Comparison of ENCODE assay signal across 14 cellular contexts in genomic region chr7:152601305-152601798, GRCh38.
DNase-seq lines count a peak whose midpoint lies in the region; ATAC-seq and TF ChIP-seq lines count a peak whose summit lies in the region.
"Had no signal": no experiment of that assay in that cellular context is flagged by ENCODE, and none has a peak within 500 bp of the region (broad histone marks: within the 10 kb centered on the region; RNA-seq: fewer than 3 reads in every experiment).

No MANE protein-coding gene starts in this region.

- H3K27me3 ChIP-seq in neuronal stem cell (ENCODE audit: control insufficient read depth in 3 of 3, insufficient read depth in 3 of 3, low read depth in 1 of 3, low read length in 3 of 3) = no peaks in the 10 kb centered on the region
- no peaks in the 10 kb centered on the region for H3K27me3 ChIP-seq in MG63
- H3K27me3 ChIP-seq: BLaER1 treated with 17β-estradiol and CSF1 and Interleukin-3, amounts not matched to agents 10 nM and 100 nM had no signal

- H3K36me3 ChIP-seq in neuronal stem cell (replicated peaks in 1 of 2; ENCODE audit: control insufficient read depth in 2 of 2, insufficient read depth in 2 of 2, low read length in 2 of 2) (no peaks in the 10 kb centered on the region), MG63 (no peaks in the 10 kb centered on the region)
- H3K36me3 ChIP-seq: BLaER1 treated with 17β-estradiol and CSF1 and Interleukin-3, amounts not matched to agents 10 nM and 100 nM had no signal

- H3K4ac ChIP-seq in neuronal stem cell (ENCODE audit: low read length) = no peak overlapping the region

- H3K27ac ChIP-seq in neuronal stem cell (replicated peaks; ENCODE audit: low read length) = no peak overlapping the region
- H3K27ac ChIP-seq: 22Rv1; BLaER1 treated with 17β-estradiol and CSF1 and Interleukin-3, amounts not matched to agents 10 nM and 100 nM; HL-60 had no signal

- no peak overlapping the region for H3K14ac ChIP-seq in neuronal stem cell (ENCODE audit: low read length)

- no peak for ATAC-seq in SK-N-SH treated with all-trans-retinoic acid at 6 μM for 48 hours
- ATAC-seq: GM23338 had no signal

- no peak overlapping the region for H2BK15ac ChIP-seq in neuronal stem cell (ENCODE audit: low read length)

- H2AFZ ChIP-seq in neuronal stem cell (ENCODE audit: low read length) = peak overlapping the region; percentile 58
- H2AFZ ChIP-seq: GM23338 had no signal

- no peak overlapping the region for H2BK120ac ChIP-seq in neuronal stem cell (ENCODE audit: low read depth, low read length)

- H3K9me3 ChIP-seq in neuronal stem cell (replicated peaks in 1 of 2; ENCODE audit: control insufficient read depth in 2 of 2, insufficient read depth in 1 of 2, low read depth in 1 of 2, low read length in 2 of 2) (no peaks in the 10 kb centered on the region), MG63 (no peaks in the 10 kb centered on the region)
- H3K9me3 ChIP-seq: BLaER1 treated with 17β-estradiol and CSF1 and Interleukin-3, amounts not matched to agents 10 nM and 100 nM had no signal

- peaks cover 0 to 8% of the 10 kb centered on the region in 2 donors for H3K4me1 ChIP-seq in neuronal stem cell (ENCODE audit: control insufficient read depth in 2 of 2, insufficient read depth in 1 of 2, low read depth in 1 of 2, low read length in 2 of 2)
- H3K4me1 ChIP-seq: BLaER1 treated with 17β-estradiol and CSF1 and Interleukin-3, amounts not matched to agents 10 nM and 100 nM had no signal

- no peak overlapping the region for H3K4me3 ChIP-seq in neuronal stem cell (ENCODE audit: low read length in 2 of 2)
- H3K4me3 ChIP-seq in MG63 = no peak overlapping the region
- H3K4me3 ChIP-seq: BLaER1 treated with 17β-estradiol and CSF1 and Interleukin-3, amounts not matched to agents 10 nM and 100 nM; GM23338 had no signal

- no peak overlapping the region for H3K4me2 ChIP-seq in neuronal stem cell (ENCODE audit: insufficient read depth, low read length, poor library complexity, severe bottlenecking)
- H3K4me2 ChIP-seq: BLaER1 treated with 17β-estradiol and CSF1 and Interleukin-3, amounts not matched to agents 10 nM and 100 nM; GM23338 had no signal

- H4K8ac ChIP-seq in neuronal stem cell (ENCODE audit: low read depth, low read length) = no peak overlapping the region

- H3K9ac ChIP-seq in neuronal stem cell (ENCODE audit: low read depth, low read length, poor library complexity) = no peak overlapping the region
- H3K9ac ChIP-seq: BLaER1 treated with 17β-estradiol and CSF1 and Interleukin-3, amounts not matched to agents 10 nM and 100 nM had no signal

- no peak overlapping the region for H3K23ac ChIP-seq in neuronal stem cell (ENCODE audit: low read depth, low read length, poor library complexity)

- peak; percentile 8 for DNase-seq in activated CD8-positive, alpha-beta memory T cell treated with anti-CD3 and anti-CD28 coated beads, Interleukin-2, amount 50 U/mL, for 48 hours
- DNase-seq in activated CD8-positive, alpha-beta memory T cell treated with anti-CD3 and anti-CD28 coated beads, Interleukin-2, amount 50 U/mL, for 4 hours = no peak
- DNase-seq in fibroblast of gingiva (ENCODE audit: low read depth) = peak; percentile 27
- no peak for DNase-seq in neuronal stem cell (ENCODE audit: low spot score)
- no peak for DNase-seq in MG63
- DNase-seq in LoVo (ENCODE audit: low spot score) = no peak
- DNase-seq: CD4-positive, CD25-positive, alpha-beta regulatory T cell; GF-D8; H7 had no signal

- H2BK12ac ChIP-seq in neuronal stem cell (ENCODE audit: low read length) = no peak overlapping the region

- no peaks in the 10 kb centered on the region for H3K79me1 ChIP-seq in neuronal stem cell (ENCODE audit: low read depth, low read length)

- H3K18ac ChIP-seq in neuronal stem cell (ENCODE audit: low read length) = no peak overlapping the region

- H2BK5ac ChIP-seq in neuronal stem cell (ENCODE audit: low read length) = no peak overlapping the region

- WGBS in neuronal stem cell (ENCODE audit: extremely low coverage in 2 of 2, insufficient read length in 2 of 2, insufficient replicate concordance in 1 of 2), 2 donors = no CpG with 5 or more reads among the region's 17 CpGs

- H4K91ac ChIP-seq in neuronal stem cell (ENCODE audit: low read depth, low read length, poor library complexity) = no peak overlapping the region

- H2AK5ac ChIP-seq in neuronal stem cell (ENCODE audit: low read depth, low read length) = no peak overlapping the region

TF ChIP-seq in SK-N-SH treated with all-trans-retinoic acid at 6 μM for 48 hours, 23 proteins besides CTCF, POLR2A, EP300 and RAD21 (continues in another document):
- TF ChIP-seq ZNF70 (CRISPR knock-in tag; IDR thresholded peaks at IDR 0.05) (no peak), CSRNP3 (CRISPR knock-in tag; IDR thresholded peaks at IDR 0.05) (no peak), OSR1 (CRISPR knock-in tag; IDR thresholded peaks at IDR 0.05) (no peak), ZC3H10 (CRISPR knock-in tag; IDR thresholded peaks at IDR 0.05) (no peak), CREB5 (CRISPR knock-in tag; IDR thresholded peaks at IDR 0.05; ENCODE audit: low read depth) (no peak), POU6F1 (CRISPR knock-in tag; IDR thresholded peaks at IDR 0.05; ENCODE audit: borderline replicate concordance, low read depth) (no peak), TCF4 (CRISPR knock-in tag; IDR thresholded peaks at IDR 0.05; ENCODE audit: borderline replicate concordance) (no peak), TOX (CRISPR knock-in tag; IDR thresholded peaks at IDR 0.05; ENCODE audit: borderline replicate concordance) (no peak), TSHZ2 (CRISPR knock-in tag; IDR thresholded peaks at IDR 0.05) (no peak), GLIS3 (CRISPR knock-in tag; IDR thresholded peaks at IDR 0.05) (no peak), ESRRG (CRISPR knock-in tag; IDR thresholded peaks at IDR 0.05) (no peak), ZFP3 (CRISPR knock-in tag; IDR thresholded peaks at IDR 0.05) (no peak), RARB (CRISPR knock-in tag; IDR thresholded peaks at IDR 0.05) (no peak), ZNF565 (CRISPR knock-in tag; conservative IDR thresholded peaks at IDR 0.05; ENCODE audit: low read depth) (no peak)

Comparison
In these comparisons a context has a peak if more than half of its experiments do, and no peak if none do; other contexts are left out.
1. DNase-seq: peak in activated CD8-positive, alpha-beta memory T cell treated with anti-CD3 and anti-CD28 coated beads, Interleukin-2, amount 50 U/mL, for 48 hours (single experiment) and fibroblast of gingiva (single experiment); none in activated CD8-positive, alpha-beta memory T cell treated with anti-CD3 and anti-CD28 coated beads, Interleukin-2, amount 50 U/mL, for 4 hours (single experiment), neuronal stem cell (single experiment), MG63 (single experiment) and LoVo (single experiment).